13 cellular contexts compared by ENCODE assay signal in genomic region chr6:154512214-154512613, GRCh38. TPM values are rescaled to one million over a fixed set of nuclear protein-coding genes. Genes with fewer than 3 reads are reported as not detected.
DNase-seq lines count a peak whose midpoint lies in the region; ATAC-seq and TF ChIP-seq lines count a peak whose summit lies in the region.
"Had no signal": no experiment of that assay in that cellular context is flagged by ENCODE, and none has a peak within 500 bp of the region (broad histone marks: within the 10 kb centered on the region; RNA-seq: fewer than 3 reads in every experiment).

No MANE protein-coding gene starts in this region.

- H3K4me3 ChIP-seq in PC-3 (ENCODE audit: low read length) (no peak overlapping the region), endodermal cell (ENCODE audit: low read length) (no peak overlapping the region), osteoblast (ENCODE audit: insufficient read depth, low read length) (no peak overlapping the region)
- H3K4me3 ChIP-seq: lung had no signal

- intact Hi-C loops in PC-3 (cut with micrococcal nuclease), result no loop called here
- intact Hi-C loops in posterior cingulate gyrus (cut with DNase I), result no loop called here

- H2AFZ ChIP-seq in PC-3 (ENCODE audit: low read length) (no peak overlapping the region), osteoblast (ENCODE audit: low read length) (no peak overlapping the region)

- TF ChIP-seq CTCF in PC-3 (conservative IDR thresholded peaks at IDR 0.05; ENCODE audit: low read depth, low read length) (no peak), endodermal cell (conservative IDR thresholded peaks at IDR 0.05) (no peak), osteoblast (IDR thresholded peaks at IDR 0.05; ENCODE audit: extremely low read depth, low read depth, low read length) (no peak), type B pancreatic cell (conservative IDR thresholded peaks at IDR 0.05) (no peak)

- H3K36me3 Mint-ChIP-seq in endodermal cell (ENCODE audit: low read depth), result no peaks in the 10 kb centered on the region
- H3K36me3 Mint-ChIP-seq in type B pancreatic cell, result peaks cover 6% of the 10 kb centered on the region
- H3K36me3 Mint-ChIP-seq: CD4-positive, CD25-positive, alpha-beta regulatory T cell had no signal

- H3K27ac ChIP-seq in PC-3 (ENCODE audit: low read length) (no peak overlapping the region), endodermal cell (ENCODE audit: low read depth, low read length) (no peak overlapping the region), osteoblast (ENCODE audit: low read depth, low read length) (no peak overlapping the region)

- H3K9ac ChIP-seq in PC-3 (ENCODE audit: low read length) (no peak overlapping the region), endodermal cell (ENCODE audit: extremely low read depth, low read length, poor library complexity, severe bottlenecking) (no peak overlapping the region)

- WGBS in endodermal cell (ENCODE audit: insufficient coverage in 1 of 2, insufficient read length in 1 of 2), 2 experiments, result 63% methylated on average over 1 of the region's 1 CpG; no CpG with 5 or more reads in 1 of the 2 experiments

- H3K36me3 ChIP-seq in PC-3 (ENCODE audit: low read depth, low read length), result no peaks in the 10 kb centered on the region
- no peaks in the 10 kb centered on the region for H3K36me3 ChIP-seq in endodermal cell (ENCODE audit: control insufficient read depth, insufficient read depth, low read length)
- H3K36me3 ChIP-seq in osteoblast (ENCODE audit: insufficient read depth, low read length), result no peaks in the 10 kb centered on the region

- DNase-seq in PC-3 (no peak), endodermal cell (no peak), osteoblast (ENCODE audit: insufficient read length, low spot score, missing footprints) (no peak), type B pancreatic cell (ENCODE audit: extremely low spot score, unreplicated experiment) (no peak), cerebellar cortex (ENCODE audit: low spot score) (no peak), NCI-H526 (lab: John Stamatoyannopoulos, UW) (no peak), NCI-H2081 treated with DMSO at 0.1 percent for 48 hours (lab: John Stamatoyannopoulos, UW) (no peak), posterior cingulate gyrus (no peak)
- DNase-seq: activated CD8-positive, alpha-beta T cell treated with anti-CD3 and anti-CD28 coated beads, Interleukin-2, amount 10 ng/mL, durations not matched to agents 7 days and 5 days; CD4-positive, CD25-positive, alpha-beta regulatory T cell; stimulated activated CD4-positive, alpha-beta T cell treated with anti-CD3 and anti-CD28 coated beads, Interleukin-4, amount 100 ng/mL, for 24 hours; stimulated activated CD8-positive, alpha-beta memory T cell treated with anti-CD3 and anti-CD28 coated beads, Interleukin-4, amount 100 ng/mL, for 48 hours had no signal

- H4K20me1 ChIP-seq in PC-3 (ENCODE audit: low read length), result no peaks in the 10 kb centered on the region; the same call in 1 of the 2 replicates
- peaks cover 7% of the 10 kb centered on the region for H4K20me1 ChIP-seq in osteoblast (ENCODE audit: insufficient read depth, low read length)

- no peaks in the 10 kb centered on the region for H3K9me2 ChIP-seq in PC-3 (replicated peaks; ENCODE audit: low read length)

- CTCF ChIA-PET in PC-3 (lab: Charles Lee), result no interaction called here

- peaks cover 3% of the 10 kb centered on the region for H3F3A ChIP-seq in PC-3 (ENCODE audit: low read length, unreplicated experiment)

- H3K4me1 Mint-ChIP-seq in endodermal cell (peaks cover 52% of the 10 kb centered on the region), type B pancreatic cell (ENCODE audit: unreplicated experiment) (peaks cover 32% of the 10 kb centered on the region)

- H3K27me3 ChIP-seq in PC-3 (ENCODE audit: low read length) (no peaks in the 10 kb centered on the region), endodermal cell (ENCODE audit: control insufficient read depth, insufficient read depth, low read length, poor library complexity, severe bottlenecking) (peaks cover 7% of the 10 kb centered on the region), osteoblast (ENCODE audit: insufficient read depth, low read length) (no peaks in the 10 kb centered on the region)

- H3K9me3 ChIP-seq in PC-3 (ENCODE audit: low read length), result no peaks in the 10 kb centered on the region
- H3K9me3 ChIP-seq in endodermal cell (ENCODE audit: control insufficient read depth, low read length), result no peaks in the 10 kb centered on the region
- H3K9me3 ChIP-seq in osteoblast (ENCODE audit: low read depth, low read length), result no peaks in the 10 kb centered on the region

- H3K4me1 ChIP-seq in PC-3 (ENCODE audit: insufficient read depth, low read length) (peaks cover 11% of the 10 kb centered on the region), endodermal cell (ENCODE audit: control insufficient read depth, insufficient read depth, low read length) (peaks cover 5% of the 10 kb centered on the region), osteoblast (ENCODE audit: insufficient read depth, low read length) (peaks cover 16% of the 10 kb centered on the region)

- H3K9me3 Mint-ChIP-seq in endodermal cell, result no peaks in the 10 kb centered on the region
- H3K9me3 Mint-ChIP-seq in type B pancreatic cell, result no peaks in the 10 kb centered on the region
- H3K9me3 Mint-ChIP-seq: CD4-positive, CD25-positive, alpha-beta regulatory T cell had no signal

- no peak for ATAC-seq in PC-3
- ATAC-seq: activated CD8-positive, alpha-beta T cell treated with anti-CD3 and anti-CD28 coated beads, Interleukin-2, amount 10 ng/mL, durations not matched to agents 7 days and 5 days had no signal

- H3K4me2 ChIP-seq in PC-3 (ENCODE audit: low read length), result peak overlapping the region; percentile 74
- peak overlapping the region; percentile 67 for H3K4me2 ChIP-seq in osteoblast (ENCODE audit: insufficient read depth, low read length)

- H3K79me2 ChIP-seq in PC-3 (ENCODE audit: low read length) (peaks cover 10% of the 10 kb centered on the region; the same call in 1 of the 2 replicates), osteoblast (ENCODE audit: insufficient read depth, low read length) (peaks cover 23% of the 10 kb centered on the region)

- peaks cover 22% of the 10 kb centered on the region for H3K27me3 Mint-ChIP-seq in endodermal cell (ENCODE audit: insufficient read depth)
- H3K27me3 Mint-ChIP-seq in type B pancreatic cell, result peaks cover 8% of the 10 kb centered on the region

- no peak overlapping the region for H3K27ac Mint-ChIP-seq in endodermal cell
- H3K27ac Mint-ChIP-seq in type B pancreatic cell, result peak overlapping the region; percentile 69
- H3K27ac Mint-ChIP-seq: activated CD8-positive, alpha-beta T cell treated with anti-CD3 and anti-CD28 coated beads, Interleukin-2, amount 10 ng/mL, durations not matched to agents 7 days and 5 days; CD4-positive, CD25-positive, alpha-beta regulatory T cell had no signal

- POLR2A ChIA-PET in PC-3 (lab: Charles Lee; ENCODE audit: unreplicated experiment), result no interaction called here

- H3K4me3 Mint-ChIP-seq in endodermal cell, result peak overlapping the region; percentile 75
- H3K4me3 Mint-ChIP-seq in type B pancreatic cell, result peak overlapping the region; percentile 73

- TSS peak; percentile 18 for BruUV-seq in PC-3 (replicated peaks; lab: Mats Ljungman, UMichigan)

RNA-seq across cellular contexts. Expression of gene CNKSR3, which starts 1.7 kb away (rescaled TPM):
- total RNA-seq in PC-3 (2014; rRNA removed) (1.6 and 3.2 TPM in 2 replicates), endodermal cell (1 to 10 TPM; 5.9 to 8.0 TPM), osteoblast (4.7 and 5.4 TPM in 2 replicates), type B pancreatic cell (ENCODE audit: low replicate concordance) (18.4 and 31.0 TPM in 2 replicates)
- polyA plus RNA-seq in endodermal cell (2013, experiment 1 of 2), result 14.3 TPM
- polyA plus RNA-seq in endodermal cell (2013, experiment 2 of 2), result 10.2 TPM
- total RNA-seq: activated CD8-positive, alpha-beta T cell treated with anti-CD3 and anti-CD28 coated beads, Interleukin-2, amount 10 ng/mL, durations not matched to agents 7 days and 5 days had no signal
- polyA plus RNA-seq: CD4-positive, CD25-positive, alpha-beta regulatory T cell had no signal
